ENCODE assay signal across 35 cellular contexts in genomic region chr12:32135967-32136366, GRCh38. TPM values are rescaled to one million over a fixed set of nuclear protein-coding genes. Genes with fewer than 3 reads are reported as not detected.
A peak's percentile ranks its signal among the peaks of the same experiment; 100 is the strongest.
DNase-seq lines count a peak whose midpoint lies in the region; ATAC-seq, FAIRE-seq and TF ChIP-seq lines count a peak whose summit lies in the region.
"Had no signal": no experiment of that assay in that cellular context is flagged by ENCODE, and none has a peak within 500 bp of the region (broad histone marks: within the 10 kb centered on the region; RNA-seq: fewer than 3 reads in every experiment).

No MANE protein-coding gene starts in this region.

- no peak overlapping the region for H2AFZ ChIP-seq in OCI-LY1 (ENCODE audit: low read length)

- H3K27ac ChIP-seq in OCI-LY1 (ENCODE audit: low read depth, low read length, poor library complexity, severe bottlenecking), result peak overlapping the region; percentile 99
- H3K27ac ChIP-seq in small intestine (ENCODE audit: low read depth in 1 of 2, low read length in 1 of 2), result no peak overlapping the region
- H3K27ac ChIP-seq: 22Rv1, HL-60, left lung, Peyer's patch had no signal

- H3K9me2 ChIP-seq in OCI-LY1 (ENCODE audit: low read depth, low read length), result no peaks in the 10 kb centered on the region

- H3K79me2 ChIP-seq in OCI-LY1 (ENCODE audit: insufficient read depth, low read length), result peaks cover 9% of the 10 kb centered on the region

- H3K4me3 ChIP-seq in OCI-LY1 (ENCODE audit: low read depth, low read length, poor library complexity, severe bottlenecking) (no peak overlapping the region), small intestine (ENCODE audit: low read depth in 1 of 2, low read length in 2 of 2) (no peak overlapping the region), foreskin fibroblast (ENCODE audit: low read depth in 1 of 2, low read length in 2 of 2) (no peak overlapping the region)
- H3K4me3 ChIP-seq: left lung, Peyer's patch had no signal

- peak; percentile 2 for DNase-seq in activated CD8-positive, alpha-beta T cell treated with anti-CD3 and anti-CD28 coated beads, Interleukin-2, amount 10 ng/mL, durations not matched to agents 7 days and 5 days
- no peak for DNase-seq in activated CD8-positive, alpha-beta T cell treated with anti-CD3 and anti-CD28 coated beads for 36 hours
- DNase-seq in glutamatergic neuron, result no peak
- peak; percentile 13 for DNase-seq in small intestine
- no peak for DNase-seq in foreskin fibroblast
- DNase-seq in NCI-H82 (lab: John Stamatoyannopoulos, UW), result no peak
- DNase-seq: activated CD4-positive, alpha-beta T cell treated with anti-CD3 and anti-CD28 coated beads, Interleukin-2, amount 10 ng/mL, durations not matched to agents 24 days and 14 days; activated gamma-delta T cell; activated T-cell treated with anti-CD3 and anti-CD28 coated beads, Interleukin-2, amount 50 U/mL, for 24 hours; caudate nucleus; cortex of kidney; DND-41; effector memory CD8-positive, alpha-beta T cell; erythroblast; H9; left lung; mesendoderm; NCI-H1436 treated with DMSO at 0.1 percent for 48 hours; NCI-H345; NCI-H69; nucleus accumbens; Peyer's patch; SHP77 treated with DMSO at 0.1 percent for 48 hours; stimulated activated CD4-positive, alpha-beta T cell treated with anti-CD3 and anti-CD28 coated beads, Interleukin-15, amount 100 ng/mL, for 24 hours; stimulated activated CD4-positive, alpha-beta T cell treated with anti-CD3 and anti-CD28 coated beads, Interleukin-4, amount 100 ng/mL, for 4 hours had no signal

- H3K4me1 ChIP-seq in OCI-LY1 (ENCODE audit: insufficient read depth, low read length, severe bottlenecking), result peaks cover 95% of the 10 kb centered on the region
- no peaks in the 10 kb centered on the region for H3K4me1 ChIP-seq in small intestine (ENCODE audit: control insufficient read depth in 2 of 2, insufficient read depth in 1 of 2, low read depth in 1 of 2, low read length in 1 of 2)
- H3K4me1 ChIP-seq: left lung had no signal

- H3K27me3 ChIP-seq in OCI-LY1 (ENCODE audit: insufficient read depth, low read length) (no peaks in the 10 kb centered on the region), small intestine (ENCODE audit: control insufficient read depth in 2 of 2, insufficient read depth in 2 of 2, low read length in 2 of 2) (no peaks in the 10 kb centered on the region)
- H3K27me3 ChIP-seq: left lung, Peyer's patch had no signal

- TF ChIP-seq CTCF in activated CD8-positive, alpha-beta T cell treated with anti-CD3 and anti-CD28 coated beads for 36 hours (IDR thresholded peaks at IDR 0.05), result no peak
- TF ChIP-seq CTCF in OCI-LY1 (IDR thresholded peaks at IDR 0.05; ENCODE audit: low read length), result no peak
- no peak for TF ChIP-seq CTCF in glutamatergic neuron (IDR thresholded peaks at IDR 0.05; ENCODE audit: partially characterized antibody, unreplicated experiment)
- TF ChIP-seq CTCF in foreskin fibroblast (IDR thresholded peaks at IDR 0.05; ENCODE audit: low read depth, low read length), result no peak

- H3K4me2 ChIP-seq in OCI-LY1 (ENCODE audit: low read length), result no peak overlapping the region

- CTCF ChIA-PET in activated CD8-positive, alpha-beta T cell treated with anti-CD3 and anti-CD28 coated beads, Interleukin-2, amount 10 ng/mL, durations not matched to agents 7 days and 5 days (lab: Charles Lee), result no interaction called here
- CTCF ChIA-PET in activated CD8-positive, alpha-beta T cell treated with anti-CD3 and anti-CD28 coated beads for 36 hours (lab: Charles Lee), result no interaction called here

- no peaks in the 10 kb centered on the region for H3K9me3 Mint-ChIP-seq in activated CD8-positive, alpha-beta T cell treated with anti-CD3 and anti-CD28 coated beads, Interleukin-2, amount 10 ng/mL, durations not matched to agents 7 days and 5 days (ENCODE audit: insufficient read depth)
- H3K9me3 Mint-ChIP-seq in activated CD8-positive, alpha-beta T cell treated with anti-CD3 and anti-CD28 coated beads for 36 hours, result no peaks in the 10 kb centered on the region
- peaks cover 20% of the 10 kb centered on the region for H3K9me3 Mint-ChIP-seq in glutamatergic neuron (ENCODE audit: unreplicated experiment)
- H3K9me3 Mint-ChIP-seq: activated CD4-positive, alpha-beta T cell treated with anti-CD3 and anti-CD28 coated beads, Interleukin-2, amount 10 ng/mL, durations not matched to agents 24 days and 14 days; activated T-cell treated with anti-CD3 and anti-CD28 coated beads, Interleukin-2, amount 50 U/mL, for 24 hours; CD14-positive monocyte; effector memory CD8-positive, alpha-beta T cell; H9; T-helper 2 cell treated with Interferon-gamma antibody and Interleukin-4, amounts not matched to agents 5 μg/mL and 100 μg/mL, for 36 hours had no signal

- no peak for FAIRE-seq in small intestine (lab: Jason Lieb, UNC)
- FAIRE-seq: astrocyte, D721Med, islet of Langerhans, urothelium cell line had no signal

- H3K36me3 ChIP-seq in OCI-LY1 (ENCODE audit: insufficient read depth, low read length), result no peaks in the 10 kb centered on the region
- no peaks in the 10 kb centered on the region for H3K36me3 ChIP-seq in small intestine (ENCODE audit: control insufficient read depth in 2 of 2, insufficient read depth in 2 of 2, low read length in 2 of 2)
- H3K36me3 ChIP-seq: left lung, Peyer's patch had no signal

- peaks cover 29% of the 10 kb centered on the region for H3K4me1 Mint-ChIP-seq in activated CD8-positive, alpha-beta T cell treated with anti-CD3 and anti-CD28 coated beads, Interleukin-2, amount 10 ng/mL, durations not matched to agents 7 days and 5 days (ENCODE audit: low read depth)
- H3K4me1 Mint-ChIP-seq in activated CD8-positive, alpha-beta T cell treated with anti-CD3 and anti-CD28 coated beads for 36 hours (ENCODE audit: low read depth), result peaks cover 32% of the 10 kb centered on the region
- peaks cover 49% of the 10 kb centered on the region for H3K4me1 Mint-ChIP-seq in glutamatergic neuron (ENCODE audit: low read depth, unreplicated experiment)

- H3K27ac Mint-ChIP-seq in activated CD8-positive, alpha-beta T cell treated with anti-CD3 and anti-CD28 coated beads, Interleukin-2, amount 10 ng/mL, durations not matched to agents 7 days and 5 days, result no peak overlapping the region
- no peak overlapping the region for H3K27ac Mint-ChIP-seq in activated CD8-positive, alpha-beta T cell treated with anti-CD3 and anti-CD28 coated beads for 36 hours
- peak overlapping the region; percentile 54 for H3K27ac Mint-ChIP-seq in glutamatergic neuron (ENCODE audit: unreplicated experiment)
- H3K27ac Mint-ChIP-seq: activated CD4-positive, alpha-beta T cell treated with anti-CD3 and anti-CD28 coated beads, Interleukin-2, amount 10 ng/mL, durations not matched to agents 24 days and 14 days; activated T-cell treated with anti-CD3 and anti-CD28 coated beads, Interleukin-2, amount 50 U/mL, for 24 hours; CD14-positive monocyte; T-helper 2 cell treated with Interferon-gamma antibody and Interleukin-4, amounts not matched to agents 5 μg/mL and 100 μg/mL, for 36 hours had no signal

- POLR2A ChIA-PET in activated CD8-positive, alpha-beta T cell treated with anti-CD3 and anti-CD28 coated beads, Interleukin-2, amount 10 ng/mL, durations not matched to agents 7 days and 5 days (lab: Charles Lee), result no interaction called here
- POLR2A ChIA-PET in activated CD8-positive, alpha-beta T cell treated with anti-CD3 and anti-CD28 coated beads for 36 hours (lab: Charles Lee), result no interaction called here

- no peak overlapping the region for H3K9ac ChIP-seq in OCI-LY1 (ENCODE audit: low read length)

- H3K9me3 ChIP-seq in OCI-LY1 (ENCODE audit: low read length), result no peaks in the 10 kb centered on the region
- no peaks in the 10 kb centered on the region for H3K9me3 ChIP-seq in small intestine (ENCODE audit: control insufficient read depth, low read depth)
- H3K9me3 ChIP-seq: left lung, Peyer's patch had no signal

- H3K36me3 Mint-ChIP-seq in activated CD8-positive, alpha-beta T cell treated with anti-CD3 and anti-CD28 coated beads, Interleukin-2, amount 10 ng/mL, durations not matched to agents 7 days and 5 days (ENCODE audit: low read depth), result no peaks in the 10 kb centered on the region
- peaks cover 2% of the 10 kb centered on the region for H3K36me3 Mint-ChIP-seq in activated CD8-positive, alpha-beta T cell treated with anti-CD3 and anti-CD28 coated beads for 36 hours (ENCODE audit: low read depth)
- no peaks in the 10 kb centered on the region for H3K36me3 Mint-ChIP-seq in glutamatergic neuron (ENCODE audit: unreplicated experiment)
- H3K36me3 Mint-ChIP-seq: CD14-positive monocyte had no signal

- intact Hi-C loops in activated CD8-positive, alpha-beta T cell treated with anti-CD3 and anti-CD28 coated beads for 36 hours (cut with micrococcal nuclease), result loop anchor here (10.0 kb wide), 1 partner anchor 481 kb away; the partner anchor contains the start of gene ETFBKMT

- WGBS in small intestine, 3 donors, result 62 to 72% (median 62%) methylated on average over 2 of the region's 2 CpGs

- no peaks in the 10 kb centered on the region for H4K20me1 ChIP-seq in OCI-LY1 (ENCODE audit: insufficient read depth, low read length)

- no peak for ATAC-seq in activated CD8-positive, alpha-beta T cell treated with anti-CD3 and anti-CD28 coated beads, Interleukin-2, amount 10 ng/mL, durations not matched to agents 7 days and 5 days
- ATAC-seq in activated CD8-positive, alpha-beta T cell treated with anti-CD3 and anti-CD28 coated beads for 36 hours, result no peak
- no peak for ATAC-seq in GM18858 (IDR thresholded peaks at IDR 0.05; ENCODE audit: unreplicated experiment)
- ATAC-seq: effector memory CD8-positive, alpha-beta T cell; left lung had no signal

- H3K4me3 Mint-ChIP-seq in activated CD8-positive, alpha-beta T cell treated with anti-CD3 and anti-CD28 coated beads, Interleukin-2, amount 10 ng/mL, durations not matched to agents 7 days and 5 days, result no peak overlapping the region
- H3K4me3 Mint-ChIP-seq in activated CD8-positive, alpha-beta T cell treated with anti-CD3 and anti-CD28 coated beads for 36 hours, result no peak overlapping the region
- peak overlapping the region; percentile 27 for H3K4me3 Mint-ChIP-seq in glutamatergic neuron (ENCODE audit: unreplicated experiment)
- H3K4me3 Mint-ChIP-seq: activated CD4-positive, alpha-beta T cell treated with anti-CD3 and anti-CD28 coated beads, Interleukin-2, amount 10 ng/mL, durations not matched to agents 24 days and 14 days; activated T-cell treated with anti-CD3 and anti-CD28 coated beads, Interleukin-2, amount 50 U/mL, for 24 hours; CD14-positive monocyte; effector memory CD8-positive, alpha-beta T cell; T-helper 2 cell treated with Interferon-gamma antibody and Interleukin-4, amounts not matched to agents 5 μg/mL and 100 μg/mL, for 36 hours had no signal

- no peaks in the 10 kb centered on the region for H3K27me3 Mint-ChIP-seq in activated CD8-positive, alpha-beta T cell treated with anti-CD3 and anti-CD28 coated beads, Interleukin-2, amount 10 ng/mL, durations not matched to agents 7 days and 5 days (ENCODE audit: low read depth)
- no peaks in the 10 kb centered on the region for H3K27me3 Mint-ChIP-seq in activated CD8-positive, alpha-beta T cell treated with anti-CD3 and anti-CD28 coated beads for 36 hours
- peaks cover 10% of the 10 kb centered on the region for H3K27me3 Mint-ChIP-seq in glutamatergic neuron (ENCODE audit: unreplicated experiment)
- H3K27me3 Mint-ChIP-seq: effector memory CD8-positive, alpha-beta T cell had no signal

- H3F3A ChIP-seq in OCI-LY1 (ENCODE audit: insufficient read depth, low read length), result peaks cover 7% of the 10 kb centered on the region; the same call in 1 of the 2 replicates

RNA-seq across cellular contexts. Expression of gene BICD1, which starts 29.3 kb away (rescaled TPM):
- 10 to 100 TPM; 16.8 to 17.6 TPM for total RNA-seq in activated CD8-positive, alpha-beta T cell treated with anti-CD3 and anti-CD28 coated beads, Interleukin-2, amount 10 ng/mL, durations not matched to agents 7 days and 5 days
- 10 to 100 TPM; 12.5 to 13.2 TPM for total RNA-seq in activated CD8-positive, alpha-beta T cell treated with anti-CD3 and anti-CD28 coated beads for 36 hours
- 561 TPM for total RNA-seq in glutamatergic neuron (ENCODE audit: unreplicated experiment)
- polyA plus RNA-seq in small intestine, result 1 to 10 TPM in 2 of 3 donors, under 1 TPM in 1; 0.45 to 7.0 (median 1.6) TPM

Comparison
In these comparisons a context has a peak if more than half of its experiments do, and no peak if none do; other contexts are left out.
1. DNase-seq: peak in activated CD8-positive, alpha-beta T cell treated with anti-CD3 and anti-CD28 coated beads, Interleukin-2, amount 10 ng/mL, durations not matched to agents 7 days and 5 days (single experiment) and small intestine (single experiment); none in activated CD8-positive, alpha-beta T cell treated with anti-CD3 and anti-CD28 coated beads for 36 hours (single experiment), glutamatergic neuron (single experiment), foreskin fibroblast (0 of 2) and NCI-H82 (single experiment).
2. RNA of gene BICD1, which starts 29.3 kb away (total RNA-seq): 561 TPM in glutamatergic neuron (single experiment); 16.8 to 17.6 TPM in activated CD8-positive, alpha-beta T cell treated with anti-CD3 and anti-CD28 coated beads, Interleukin-2, amount 10 ng/mL, durations not matched to agents 7 days and 5 days and 12.5 to 13.2 TPM in activated CD8-positive, alpha-beta T cell treated with anti-CD3 and anti-CD28 coated beads for 36 hours; every median in the first group is over 10 times any median in the second.